In genomic region chr20:37611346-37611745, GRCh38 we compare ENCODE assay signal across 3 cellular contexts.
A peak's percentile ranks its signal among the peaks of the same experiment; 100 is the strongest.
TF ChIP-seq lines count a peak whose summit lies in the region.

No MANE protein-coding gene starts in this region.

TF ChIP-seq in HEK293, 187 proteins besides CTCF, POLR2A, EP300 and RAD21:
- TF ChIP-seq ZFHX2 (tag by site-specific recombination; conservative IDR thresholded peaks at IDR 0.05) (peak; percentile 37; the same call in 1 of the 2 replicates), ZNF26 (tag by site-specific recombination; IDR thresholded peaks at IDR 0.05) (no peak), EGR2 (tag by site-specific recombination; IDR thresholded peaks at IDR 0.05; ENCODE audit: low read depth) (peak; percentile 51; the same call in 1 of the 2 replicates)

TF ChIP-seq in K562, 482 proteins besides CTCF, POLR2A, EP300 and RAD21:
- no peak for TF ChIP-seq SIRT6 (IDR thresholded peaks at IDR 0.05; ENCODE audit: low read depth, low read length)
- TF ChIP-seq EGR1 (conservative IDR thresholded peaks at IDR 0.05): peak; percentile 56

TF ChIP-seq in HepG2, 621 proteins besides CTCF, POLR2A, EP300 and RAD21:
- TF ChIP-seq GMEB2 (CRISPR knock-in tag; IDR thresholded peaks at IDR 0.05; ENCODE audit: low read depth) (no peak), RFXAP (CRISPR knock-in tag; IDR thresholded peaks at IDR 0.05; ENCODE audit: borderline replicate concordance) (no peak), KLF15 (CRISPR knock-in tag; IDR thresholded peaks at IDR 0.05; ENCODE audit: borderline replicate concordance) (no peak), ZNF414 (CRISPR knock-in tag; IDR thresholded peaks at IDR 0.05) (no peak), ZNF280D (CRISPR knock-in tag; IDR thresholded peaks at IDR 0.05) (no peak), ZNF274 (CRISPR knock-in tag; IDR thresholded peaks at IDR 0.05) (no peak), USF2 (IDR thresholded peaks at IDR 0.05; ENCODE audit: low read depth, low read length) (no peak), USF2 (CRISPR knock-in tag; IDR thresholded peaks at IDR 0.05; ENCODE audit: borderline replicate concordance) (no peak), ZNF777 (CRISPR knock-in tag; IDR thresholded peaks at IDR 0.05) (no peak), ZNF703 (CRISPR knock-in tag; IDR thresholded peaks at IDR 0.05; ENCODE audit: borderline replicate concordance) (no peak), ZNF720 (CRISPR knock-in tag; IDR thresholded peaks at IDR 0.05) (no peak), ZNF10 (CRISPR knock-in tag; IDR thresholded peaks at IDR 0.05; ENCODE audit: borderline replicate concordance, low read depth) (no peak), NONO (IDR thresholded peaks at IDR 0.05) (no peak), NONO (CRISPR knock-in tag; conservative IDR thresholded peaks at IDR 0.05) (no peak)
